Comparison of ENCODE assay signal across 36 cellular contexts in the genomic region with DNA sequence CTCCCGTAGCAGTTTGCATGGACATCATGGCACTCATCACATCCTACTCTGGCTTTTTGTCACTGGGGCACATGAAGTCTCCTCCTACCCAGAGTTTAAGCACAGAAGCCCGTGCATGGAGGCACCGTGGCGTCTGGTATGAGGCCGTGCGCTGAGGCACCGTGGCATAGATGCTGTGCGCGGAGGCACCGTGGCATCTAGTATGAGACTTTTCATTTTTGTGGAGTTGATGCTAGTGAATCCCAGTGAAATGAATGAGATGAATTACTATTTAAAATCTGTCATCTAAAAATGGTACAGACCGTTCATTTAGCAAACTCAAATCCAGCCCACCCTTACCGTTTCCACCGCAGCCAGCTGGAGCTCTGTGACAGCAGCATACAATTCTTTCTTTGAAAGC. TPM values are rescaled to one million over a fixed set of nuclear protein-coding genes. Genes with fewer than 3 reads are reported as not detected.
"Had no signal": no experiment of that assay in that cellular context is flagged by ENCODE, and none has a peak within 500 bp of the region (broad histone marks: within the 10 kb centered on the region; RNA-seq: fewer than 3 reads in every experiment).

No MANE protein-coding gene starts in this region.

- H3K27ac ChIP-seq: brain microvascular endothelial cell, KMS-11, Peyer's patch, SJSA1, VCaP had no signal

- DNase-seq: activated B cell treated with CpG ODN at 0.5 μM for 24 hours; activated CD4-positive, alpha-beta T cell treated with anti-CD3 and anti-CD28 coated beads for 4 hours; activated CD4-positive, alpha-beta T cell treated with anti-CD3 and anti-CD28 coated beads, Interleukin-2, amount 50 U/mL, for 4 hours; activated CD4-positive, CD25-positive, alpha-beta regulatory T cell treated with anti-CD3 and anti-CD28 coated beads, Interleukin-2, amount 50 U/mL, for 72 hours; activated CD8-positive, alpha-beta T cell treated with anti-CD3 and anti-CD28 coated beads for 36 hours; activated effector memory CD4-positive, alpha-beta T cell treated with anti-CD3 and anti-CD28 coated beads, Interleukin-2, amount 50 U/mL, for 16 hours; activated naive CD4-positive, alpha-beta T cell; activated naive CD4-positive, alpha-beta T cell treated with anti-CD3 and anti-CD28 coated beads, Interleukin-2, amount 50 U/mL, for 16 hours; activated naive CD8-positive, alpha-beta T cell treated with anti-CD3 and anti-CD28 coated beads for 36 hours; activated T-cell treated with anti-CD3 and anti-CD28 coated beads, Interleukin-2, amount 50 U/mL, for 1 hour; activated T-cell treated with anti-CD3 and anti-CD28 coated beads, Interleukin-2, amount 50 U/mL, for 72 hours; amniotic stem cell; aorta; brain microvascular endothelial cell; central memory CD4-positive, alpha-beta T cell; MM.1S; MV-4-11; NCI-H1092; NCI-H1436 treated with DMSO at 0.1 percent for 48 hours; NCI-H1694 treated with DMSO at 0.1 percent for 48 hours; NCI-H2029; NCI-H345; NCI-H524 treated with DMSO at 0.1 percent for 48 hours; PC-3; Peyer's patch; RPMI8226; SHP77 treated with DMSO at 0.1 percent for 48 hours; SW 1271; T-helper 1 cell; T-helper 2 cell; T-helper 9 cell had no signal

- H3K27ac Mint-ChIP-seq: activated B cell treated with CpG ODN at 0.5 μM for 24 hours; activated CD8-positive, alpha-beta T cell treated with anti-CD3 and anti-CD28 coated beads for 36 hours; activated naive CD8-positive, alpha-beta T cell treated with anti-CD3 and anti-CD28 coated beads for 36 hours; activated T-cell treated with anti-CD3 and anti-CD28 coated beads, Interleukin-2, amount 50 U/mL, for 72 hours; activated T-helper 17 cell treated with anti-CD3 and anti-CD28 coated beads, Interleukin-2, amount 50 U/mL, for 72 hours had no signal

- ATAC-seq: activated CD8-positive, alpha-beta T cell treated with anti-CD3 and anti-CD28 coated beads for 36 hours; activated T-cell treated with anti-CD3 and anti-CD28 coated beads, Interleukin-2, amount 50 U/mL, for 72 hours; activated T-helper 17 cell treated with anti-CD3 and anti-CD28 coated beads, Interleukin-2, amount 50 U/mL, for 72 hours; PC-3 had no signal

- H3K36me3 Mint-ChIP-seq: activated naive CD8-positive, alpha-beta T cell treated with anti-CD3 and anti-CD28 coated beads for 36 hours had no signal

- H3K36me3 ChIP-seq: brain microvascular endothelial cell, Peyer's patch, SJSA1 had no signal

- H3K9me3 ChIP-seq: Peyer's patch, SJSA1 had no signal

- H3K4me2 ChIP-seq: KMS-11 had no signal

- H3K9me3 Mint-ChIP-seq: activated B cell treated with CpG ODN at 0.5 μM for 24 hours; activated CD8-positive, alpha-beta T cell treated with anti-CD3 and anti-CD28 coated beads for 36 hours; activated naive CD8-positive, alpha-beta T cell treated with anti-CD3 and anti-CD28 coated beads for 36 hours; activated T-cell treated with anti-CD3 and anti-CD28 coated beads, Interleukin-2, amount 50 U/mL, for 72 hours; activated T-helper 17 cell treated with anti-CD3 and anti-CD28 coated beads, Interleukin-2, amount 50 U/mL, for 72 hours had no signal

- H3K4me3 ChIP-seq: Peyer's patch, SJSA1 had no signal

- H3K4me1 Mint-ChIP-seq: activated B cell treated with CpG ODN at 0.5 μM for 24 hours; activated naive CD8-positive, alpha-beta T cell treated with anti-CD3 and anti-CD28 coated beads for 36 hours; activated T-helper 17 cell treated with anti-CD3 and anti-CD28 coated beads, Interleukin-2, amount 50 U/mL, for 72 hours had no signal

- H3K27me3 ChIP-seq: brain microvascular endothelial cell, Peyer's patch, SJSA1 had no signal

- H3K4me1 ChIP-seq: Peyer's patch, SJSA1 had no signal

- H3K4me3 Mint-ChIP-seq: activated B cell treated with CpG ODN at 0.5 μM for 24 hours; activated CD8-positive, alpha-beta T cell treated with anti-CD3 and anti-CD28 coated beads for 36 hours; activated naive CD8-positive, alpha-beta T cell treated with anti-CD3 and anti-CD28 coated beads for 36 hours; activated T-cell treated with anti-CD3 and anti-CD28 coated beads, Interleukin-2, amount 50 U/mL, for 72 hours; activated T-helper 17 cell treated with anti-CD3 and anti-CD28 coated beads, Interleukin-2, amount 50 U/mL, for 72 hours had no signal

RNA-seq across cellular contexts. Expression of a gene that starts 11.4 kb away (rescaled TPM):
- total RNA-seq: activated B cell treated with CpG ODN at 0.5 μM for 24 hours; activated CD8-positive, alpha-beta T cell treated with anti-CD3 and anti-CD28 coated beads for 36 hours; activated naive CD8-positive, alpha-beta T cell treated with anti-CD3 and anti-CD28 coated beads for 36 hours; activated T-cell treated with anti-CD3 and anti-CD28 coated beads, Interleukin-2, amount 50 U/mL, for 72 hours; aorta; LHCN-M2; Peyer's patch; SJSA1 had no signal
- polyA plus RNA-seq: aorta had no signal
